Comparison of ENCODE assay signal across 20 cellular contexts in genomic region chr10:129933456-129934092, GRCh38. TPM values are rescaled to one million over a fixed set of nuclear protein-coding genes. Genes with fewer than 3 reads are reported as not detected.
"Had no signal": no experiment of that assay in that cellular context is flagged by ENCODE, and none has a peak within 500 bp of the region (broad histone marks: within the 10 kb centered on the region; RNA-seq: fewer than 3 reads in every experiment).

No MANE protein-coding gene starts in this region.

- H3K4me3 ChIP-seq: hepatocyte, ovary, right lobe of liver, tibial artery had no signal

- H2AFZ ChIP-seq: hepatocyte had no signal

- H3K27me3 ChIP-seq: hepatocyte, ovary, right lobe of liver, tibial artery had no signal

- H3K4me1 ChIP-seq: right lobe of liver, tibial artery had no signal

- H3K36me3 ChIP-seq: ovary, right lobe of liver, tibial artery, WERI-Rb-1 had no signal

- H3K4me2 ChIP-seq: hepatocyte had no signal

- DNase-seq: activated CD4-positive, alpha-beta T cell treated with anti-CD3 and anti-CD28 coated beads for 1 hour; activated CD4-positive, alpha-beta T cell treated with anti-CD3 and anti-CD28 coated beads, Interleukin-2, amount 50 U/mL, for 4 hours; activated gamma-delta T cell treated with Interleukin-2 at 50 U/mL for 16 hours; activated T-cell treated with anti-CD3 and anti-CD28 coated beads, Interleukin-2, amount 50 U/mL, for 72 hours; amniotic stem cell; effector memory CD8-positive, alpha-beta T cell; left colon; mammary epithelial cell; stimulated activated CD8-positive, alpha-beta memory T cell treated with anti-CD3 and anti-CD28 coated beads, Interleukin-4, amount 100 ng/mL, for 48 hours; stimulated activated naive CD4-positive, alpha-beta T cell; substantia nigra; WERI-Rb-1 had no signal

- H3K27ac ChIP-seq: hepatocyte, ovary, right lobe of liver, tibial artery, WERI-Rb-1 had no signal

- H3K9me3 ChIP-seq: ovary, right lobe of liver, tibial artery had no signal

- ATAC-seq: activated naive CD4-positive, alpha-beta T cell treated with anti-CD3 and anti-CD28 coated beads, Interleukin-2, amount 50 U/mL, for 72 hours; activated T-cell treated with anti-CD3 and anti-CD28 coated beads, Interleukin-2, amount 50 U/mL, for 72 hours; effector memory CD8-positive, alpha-beta T cell; left colon; right lobe of liver had no signal

RNA-seq across cellular contexts. Expression of gene EBF3, which starts 30.5 kb away (rescaled TPM):
- total RNA-seq: activated CD8-positive, alpha-beta memory T cell treated with anti-CD3 and anti-CD28 coated beads for 36 hours; activated naive CD4-positive, alpha-beta T cell treated with anti-CD3 and anti-CD28 coated beads, Interleukin-2, amount 50 U/mL, for 72 hours; activated T-cell treated with anti-CD3 and anti-CD28 coated beads, Interleukin-2, amount 50 U/mL, for 72 hours; mononuclear cell; T-helper 2 cell treated with Interferon-gamma antibody and Interleukin-4, amounts not matched to agents 100 ng/mL and 5 ng/mL, for 36 hours had no signal
- polyA plus RNA-seq: mammary epithelial cell had no signal
